ENCODE assay signal across 1 cellular context in the genomic region with DNA sequence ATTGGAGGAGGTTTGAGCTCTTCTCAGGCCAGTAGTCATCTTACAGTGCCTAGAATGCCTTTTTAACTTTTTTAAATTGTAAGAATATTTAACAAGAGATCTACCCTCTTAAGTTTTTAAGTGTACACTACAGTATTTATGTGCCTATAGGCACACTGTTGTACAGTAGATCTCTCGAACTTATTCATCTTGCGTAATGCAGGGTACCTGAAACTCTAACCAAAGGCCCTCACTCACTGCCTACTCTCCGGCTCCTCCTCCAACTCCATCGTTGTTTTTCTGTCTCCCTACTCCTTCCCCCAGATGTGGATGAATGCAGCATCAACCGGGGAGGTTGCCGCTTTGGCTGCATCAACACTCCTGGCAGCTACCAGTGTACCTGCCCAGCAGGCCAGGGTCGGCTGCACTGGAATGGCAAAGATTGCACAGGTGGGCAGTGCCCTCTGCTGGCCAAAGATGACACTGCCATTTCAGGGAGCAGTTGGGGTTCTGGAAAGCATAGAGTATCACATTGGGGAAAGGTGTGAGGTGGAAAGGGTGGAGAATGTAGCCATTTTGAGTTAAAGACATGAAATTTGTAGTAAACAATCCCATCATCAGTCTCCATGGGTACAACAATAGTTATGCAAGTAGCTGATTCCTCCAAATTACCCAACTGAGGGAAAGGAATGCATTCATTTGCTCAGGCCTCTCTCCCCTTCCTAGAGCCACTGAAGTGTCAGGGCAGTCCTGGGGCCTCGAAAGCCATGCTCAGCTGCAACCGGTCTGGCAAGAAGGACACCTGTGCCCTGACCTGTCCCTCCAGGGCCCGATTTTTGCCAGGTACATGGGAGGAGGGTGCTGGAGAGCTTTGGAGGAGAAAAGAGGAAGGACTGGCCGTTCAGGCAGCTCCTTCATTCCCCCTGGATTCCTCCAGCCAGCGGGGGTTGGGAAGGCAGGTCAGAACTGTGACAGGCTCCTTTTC.
TF ChIP-seq lines count a peak whose summit lies in the region.

No MANE protein-coding gene starts in this region.

TF ChIP-seq in GM12878, 131 proteins besides CTCF, POLR2A, EP300 and RAD21:
- TF ChIP-seq, protein P1, sequence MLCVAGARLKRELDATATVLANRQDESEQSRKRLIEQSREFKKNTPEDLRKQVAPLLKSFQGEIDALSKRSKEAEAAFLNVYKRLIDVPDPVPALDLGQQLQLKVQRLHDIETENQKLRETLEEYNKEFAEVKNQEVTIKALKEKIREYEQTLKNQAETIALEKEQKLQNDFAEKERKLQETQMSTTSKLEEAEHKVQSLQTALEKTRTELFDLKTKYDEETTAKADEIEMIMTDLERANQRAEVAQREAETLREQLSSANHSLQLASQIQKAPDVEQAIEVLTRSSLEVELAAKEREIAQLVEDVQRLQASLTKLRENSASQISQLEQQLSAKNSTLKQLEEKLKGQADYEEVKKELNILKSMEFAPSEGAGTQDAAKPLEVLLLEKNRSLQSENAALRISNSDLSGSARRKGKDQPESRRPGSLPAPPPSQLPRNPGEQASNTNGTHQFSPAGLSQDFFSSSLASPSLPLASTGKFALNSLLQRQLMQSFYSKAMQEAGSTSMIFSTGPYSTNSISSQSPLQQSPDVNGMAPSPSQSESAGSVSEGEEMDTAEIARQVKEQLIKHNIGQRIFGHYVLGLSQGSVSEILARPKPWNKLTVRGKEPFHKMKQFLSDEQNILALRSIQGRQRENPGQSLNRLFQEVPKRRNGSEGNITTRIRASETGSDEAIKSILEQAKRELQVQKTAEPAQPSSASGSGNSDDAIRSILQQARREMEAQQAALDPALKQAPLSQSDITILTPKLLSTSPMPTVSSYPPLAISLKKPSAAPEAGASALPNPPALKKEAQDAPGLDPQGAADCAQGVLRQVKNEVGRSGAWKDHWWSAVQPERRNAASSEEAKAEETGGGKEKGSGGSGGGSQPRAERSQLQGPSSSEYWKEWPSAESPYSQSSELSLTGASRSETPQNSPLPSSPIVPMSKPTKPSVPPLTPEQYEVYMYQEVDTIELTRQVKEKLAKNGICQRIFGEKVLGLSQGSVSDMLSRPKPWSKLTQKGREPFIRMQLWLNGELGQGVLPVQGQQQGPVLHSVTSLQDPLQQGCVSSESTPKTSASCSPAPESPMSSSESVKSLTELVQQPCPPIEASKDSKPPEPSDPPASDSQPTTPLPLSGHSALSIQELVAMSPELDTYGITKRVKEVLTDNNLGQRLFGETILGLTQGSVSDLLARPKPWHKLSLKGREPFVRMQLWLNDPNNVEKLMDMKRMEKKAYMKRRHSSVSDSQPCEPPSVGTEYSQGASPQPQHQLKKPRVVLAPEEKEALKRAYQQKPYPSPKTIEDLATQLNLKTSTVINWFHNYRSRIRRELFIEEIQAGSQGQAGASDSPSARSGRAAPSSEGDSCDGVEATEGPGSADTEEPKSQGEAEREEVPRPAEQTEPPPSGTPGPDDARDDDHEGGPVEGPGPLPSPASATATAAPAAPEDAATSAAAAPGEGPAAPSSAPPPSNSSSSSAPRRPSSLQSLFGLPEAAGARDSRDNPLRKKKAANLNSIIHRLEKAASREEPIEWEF (IDR thresholded peaks at IDR 0.05; ENCODE audit: insufficient replicate concordance, low read depth, low read length) = no peak
- TF ChIP-seq SMC3 (IDR thresholded peaks at IDR 0.05; ENCODE audit: borderline replicate concordance, low read length) (peak; percentile 75), RELA (IDR thresholded peaks at IDR 0.05; ENCODE audit: borderline replicate concordance, partially characterized antibody) (peak; percentile 33), YY1 (IDR thresholded peaks at IDR 0.05; ENCODE audit: low read depth, low read length) (peak; percentile 42; the same call in 1 of the 2 replicates), PAX5 (IDR thresholded peaks at IDR 0.05; ENCODE audit: borderline replicate concordance, low read depth, low read length) (0 out of 2 replicates have a peak, but pooled peaks have one; percentile 42)
